ENCODE assay signal across 1 cellular context in the genomic region with DNA sequence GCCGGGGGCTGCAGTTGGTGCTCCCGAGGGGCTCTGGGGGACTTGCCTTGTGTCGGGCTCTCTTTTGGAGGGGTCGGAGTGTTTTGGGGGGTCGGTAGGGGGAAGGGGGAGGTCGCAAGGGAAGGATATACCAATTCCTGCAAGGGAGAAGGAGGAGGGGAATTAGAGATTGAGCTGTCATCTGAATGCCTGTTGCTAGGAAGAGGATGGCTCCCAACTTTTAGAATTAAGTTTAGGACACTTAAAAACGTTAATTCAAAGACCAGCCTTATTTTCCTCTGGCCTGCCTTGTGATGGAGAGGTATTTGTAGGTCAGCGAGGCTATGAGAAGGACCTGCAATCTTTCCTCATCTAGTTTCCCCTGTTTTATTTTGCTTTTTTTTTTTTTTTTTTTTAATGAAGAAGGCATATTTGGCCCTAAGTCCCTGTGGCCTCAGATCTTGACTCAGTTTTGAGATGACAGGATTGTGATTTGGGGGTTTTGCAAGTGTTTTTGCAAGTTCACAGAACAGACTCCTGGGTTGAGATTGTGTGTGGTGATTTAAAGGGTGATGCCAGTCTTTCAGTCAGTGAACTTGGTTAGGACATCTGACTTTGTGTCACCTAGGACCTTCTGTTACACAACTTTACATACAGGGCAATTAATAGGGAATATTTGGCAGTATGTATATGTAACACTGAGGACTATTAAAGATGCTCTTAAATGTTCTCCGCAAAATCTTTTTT.
TF ChIP-seq lines count a peak whose summit lies in the region.

No MANE protein-coding gene starts in this region.

TF ChIP-seq in GM12878, 131 proteins besides CTCF, POLR2A, EP300 and RAD21:
- TF ChIP-seq, protein P1, sequence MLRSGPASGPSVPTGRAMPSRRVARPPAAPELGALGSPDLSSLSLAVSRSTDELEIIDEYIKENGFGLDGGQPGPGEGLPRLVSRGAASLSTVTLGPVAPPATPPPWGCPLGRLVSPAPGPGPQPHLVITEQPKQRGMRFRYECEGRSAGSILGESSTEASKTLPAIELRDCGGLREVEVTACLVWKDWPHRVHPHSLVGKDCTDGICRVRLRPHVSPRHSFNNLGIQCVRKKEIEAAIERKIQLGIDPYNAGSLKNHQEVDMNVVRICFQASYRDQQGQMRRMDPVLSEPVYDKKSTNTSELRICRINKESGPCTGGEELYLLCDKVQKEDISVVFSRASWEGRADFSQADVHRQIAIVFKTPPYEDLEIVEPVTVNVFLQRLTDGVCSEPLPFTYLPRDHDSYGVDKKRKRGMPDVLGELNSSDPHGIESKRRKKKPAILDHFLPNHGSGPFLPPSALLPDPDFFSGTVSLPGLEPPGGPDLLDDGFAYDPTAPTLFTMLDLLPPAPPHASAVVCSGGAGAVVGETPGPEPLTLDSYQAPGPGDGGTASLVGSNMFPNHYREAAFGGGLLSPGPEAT (IDR thresholded peaks at IDR 0.05; ENCODE audit: low read depth): 0 out of 2 replicates have a peak, but pooled peaks have one; percentile 6
- TF ChIP-seq MXI1 (IDR thresholded peaks at IDR 0.05; ENCODE audit: low read depth, low read length): no peak
